ENCODE assay signal across 8 cellular contexts in the genomic region with DNA sequence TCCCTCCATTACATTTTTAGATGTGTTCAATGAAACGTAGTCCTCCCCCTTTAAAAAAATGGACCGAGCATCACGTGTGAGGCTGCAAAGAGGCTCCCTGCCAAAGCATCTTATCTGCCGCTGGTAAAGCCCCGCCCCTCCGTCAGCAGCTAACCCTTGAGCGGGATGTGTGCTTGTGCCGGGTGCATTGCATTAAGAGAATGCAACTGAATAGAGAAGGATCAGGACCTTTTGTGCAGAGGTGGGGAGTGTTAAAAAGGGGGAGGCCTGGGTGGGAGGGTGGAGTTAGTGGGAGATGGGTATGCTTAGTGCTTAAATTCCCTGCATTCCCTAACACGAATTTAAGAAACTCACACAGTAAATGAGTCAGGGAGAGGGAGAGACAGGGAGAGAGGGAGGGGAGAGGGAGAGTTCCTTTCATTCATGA.
DNase-seq lines count a peak whose midpoint lies in the region; ATAC-seq, FAIRE-seq and TF ChIP-seq lines count a peak whose summit lies in the region.

No MANE protein-coding gene starts in this region.

- no peaks in the 10 kb centered on the region for H3K36me3 ChIP-seq in BLaER1
- no peaks in the 10 kb centered on the region for H3K36me3 ChIP-seq in gastroesophageal sphincter
- no peaks in the 10 kb centered on the region for H3K36me3 ChIP-seq in pancreas

- peaks cover 85% of the 10 kb centered on the region for H3K4me1 ChIP-seq in BLaER1
- peaks cover 0 to 63% (median 3%) of the 10 kb centered on the region in 3 donors for H3K4me1 ChIP-seq in gastroesophageal sphincter
- no peaks in the 10 kb centered on the region for H3K4me1 ChIP-seq in pancreas

- H3K4me3 Mint-ChIP-seq in activated T-helper 17 cell treated with anti-CD3 and anti-CD28 coated beads, Interleukin-2, amount 50 U/mL, for 72 hours, result peak overlapping the region; percentile 65

- H3K9me3 ChIP-seq in BLaER1 (no peaks in the 10 kb centered on the region), gastroesophageal sphincter (no peaks in the 10 kb centered on the region), pancreas (no peaks in the 10 kb centered on the region)

- H3K27me3 Mint-ChIP-seq in activated T-helper 17 cell treated with anti-CD3 and anti-CD28 coated beads, Interleukin-2, amount 50 U/mL, for 72 hours, result no peaks in the 10 kb centered on the region

- no peak overlapping the region for H3K9ac ChIP-seq in BLaER1

- no peaks in the 10 kb centered on the region for H3K27me3 ChIP-seq in BLaER1
- H3K27me3 ChIP-seq in gastroesophageal sphincter, result no peaks in the 10 kb centered on the region
- no peaks in the 10 kb centered on the region for H3K27me3 ChIP-seq in pancreas

- H3K27ac ChIP-seq in BLaER1, result no peak overlapping the region
- peak overlapping the region in 1 of 4 donors; percentile 7 for H3K27ac ChIP-seq in gastroesophageal sphincter
- no peak overlapping the region for H3K27ac ChIP-seq in pancreas

- FAIRE-seq in pancreas (lab: Jason Lieb, UNC), result no peak
- FAIRE-seq in urothelium cell line (lab: Jason Lieb, UNC), result no peak

- WGBS in gastroesophageal sphincter (ENCODE audit: low coverage in 1 of 2), 2 donors, result 0% methylated on average over 1 to 3 of the region's 9 CpGs
- WGBS in pancreas, 2 donors, result 0 to 1% methylated on average over 9 of the region's 9 CpGs

- no peaks in the 10 kb centered on the region for H3K36me3 Mint-ChIP-seq in activated T-helper 17 cell treated with anti-CD3 and anti-CD28 coated beads, Interleukin-2, amount 50 U/mL, for 72 hours (ENCODE audit: low read depth)

- no peak for TF ChIP-seq POLR2A in gastroesophageal sphincter (IDR thresholded peaks at IDR 0.05)

- H3K4me3 ChIP-seq in BLaER1 (no peak overlapping the region), gastroesophageal sphincter (no peak overlapping the region), pancreas (no peak overlapping the region)

- peak overlapping the region; percentile 45 for H3K4me2 ChIP-seq in BLaER1

- TF ChIP-seq CTCF in gastroesophageal sphincter (IDR thresholded peaks at IDR 0.05) (no peak), pancreas (IDR thresholded peaks at IDR 0.05) (no peak)

- peaks cover 8% of the 10 kb centered on the region for H3K4me1 Mint-ChIP-seq in activated T-helper 17 cell treated with anti-CD3 and anti-CD28 coated beads, Interleukin-2, amount 50 U/mL, for 72 hours

- no peak overlapping the region for H3K27ac Mint-ChIP-seq in activated T-helper 17 cell treated with anti-CD3 and anti-CD28 coated beads, Interleukin-2, amount 50 U/mL, for 72 hours

- DNase-seq in OCI-M2 (lab: John Stamatoyannopoulos, UW; ENCODE audit: unreplicated experiment) (peak; percentile 2), pancreas (peak in 4 of 6 donors; percentile 47 to 61 (median 53)), urothelium cell line (ENCODE audit: low spot score) (peak; percentile 60)

- intact Hi-C loops in pancreas (cut with DNase I), result no loop called here

- peaks cover 99% of the 10 kb centered on the region for H4K20me1 ChIP-seq in BLaER1

- TF ChIP-seq EP300 in gastroesophageal sphincter (IDR thresholded peaks at IDR 0.05), result no peak

- no peaks in the 10 kb centered on the region for H3K9me3 Mint-ChIP-seq in activated T-helper 17 cell treated with anti-CD3 and anti-CD28 coated beads, Interleukin-2, amount 50 U/mL, for 72 hours

- ATAC-seq in GM19324 (IDR thresholded peaks at IDR 0.05; ENCODE audit: low FRiP score, unreplicated experiment) (peak; percentile 69), HG03565 (IDR thresholded peaks at IDR 0.05; ENCODE audit: unreplicated experiment) (peak; percentile 76), gastroesophageal sphincter (peak; percentile 64), pancreas (peak; percentile 86 to 96 (median 90))
- peak; percentile 86 for ATAC-seq in activated T-helper 17 cell treated with anti-CD3 and anti-CD28 coated beads, Interleukin-2, amount 50 U/mL, for 72 hours (replicated peaks)

Comparison
In these comparisons a context has a peak if more than half of its experiments do, and no peak if none do; other contexts are left out.
1. DNase-seq: peak in every context shown above with its lines; median percentile 60 in urothelium cell line; 53 in pancreas; 2 in OCI-M2.